In genomic region chr11:105573091-105573490, GRCh38 we compare ENCODE assay signal across 27 cellular contexts. TPM values are rescaled to one million over a fixed set of nuclear protein-coding genes. Genes with fewer than 3 reads are reported as not detected.
"Had no signal": no experiment of that assay in that cellular context is flagged by ENCODE, and none has a peak within 500 bp of the region (broad histone marks: within the 10 kb centered on the region; RNA-seq: fewer than 3 reads in every experiment).

No MANE protein-coding gene starts in this region.

- H3K27ac ChIP-seq: esophagus muscularis mucosa, gastroesophageal sphincter, hepatocyte, pancreas, psoas muscle, suprapubic skin, tibial artery had no signal

- H3K27me3 ChIP-seq: esophagus muscularis mucosa, gastroesophageal sphincter, hepatocyte, pancreas, suprapubic skin, tibial artery had no signal

- H2AFZ ChIP-seq: hepatocyte had no signal

- H3K79me2 ChIP-seq: hepatocyte had no signal

- FAIRE-seq: keratinocyte, pancreas had no signal

- DNase-seq: activated CD4-positive, alpha-beta T cell treated with anti-CD3 and anti-CD28 coated beads for 36 hours; activated CD4-positive, CD25-positive, alpha-beta regulatory T cell; activated CD8-positive, alpha-beta memory T cell treated with anti-CD3 and anti-CD28 coated beads, Interleukin-2, amount 10 ng/mL, durations not matched to agents 7 days and 5 days; activated CD8-positive, alpha-beta T cell treated with anti-CD3 and anti-CD28 coated beads, Interleukin-2, amount 10 ng/mL, durations not matched to agents 7 days and 5 days; activated T-cell treated with anti-CD3 and anti-CD28 coated beads, Interleukin-2, amount 50 U/mL, for 48 hours; anterior cingulate cortex; caudate nucleus; left cardiac atrium; mammary epithelial cell; naive B cell; pancreas; psoas muscle; stimulated activated CD4-positive, alpha-beta T cell treated with anti-CD3 and anti-CD28 coated beads, Interleukin-15, amount 100 ng/mL, for 24 hours; stimulated activated CD4-positive, alpha-beta T cell treated with anti-CD3 and anti-CD28 coated beads, Interleukin-2, amount 100 ng/mL, for 24 hours; stimulated activated naive CD4-positive, alpha-beta T cell; T-helper 1 cell; tibial artery had no signal

- H3K36me3 ChIP-seq: esophagus muscularis mucosa, gastroesophageal sphincter, pancreas, suprapubic skin, tibial artery had no signal

- H3K9me3 ChIP-seq: esophagus muscularis mucosa, gastroesophageal sphincter, pancreas, psoas muscle, suprapubic skin, tibial artery had no signal

- H3K4me2 ChIP-seq: hepatocyte had no signal

- H3K4me3 ChIP-seq: esophagus muscularis mucosa, gastroesophageal sphincter, hepatocyte, pancreas, psoas muscle, suprapubic skin, tibial artery had no signal

- H3K4me1 ChIP-seq: esophagus muscularis mucosa, gastroesophageal sphincter, pancreas, psoas muscle, suprapubic skin, tibial artery had no signal

RNA-seq across cellular contexts. Expression of gene GRIA4, which starts 36.8 kb away (rescaled TPM):
- total RNA-seq: activated CD4-positive, alpha-beta T cell treated with anti-CD3 and anti-CD28 coated beads for 36 hours; activated CD8-positive, alpha-beta memory T cell treated with anti-CD3 and anti-CD28 coated beads, Interleukin-2, amount 10 ng/mL, durations not matched to agents 7 days and 5 days; activated CD8-positive, alpha-beta T cell treated with anti-CD3 and anti-CD28 coated beads, Interleukin-2, amount 10 ng/mL, durations not matched to agents 7 days and 5 days; activated naive CD4-positive, alpha-beta T cell treated with anti-CD3 and anti-CD28 coated beads, Interleukin-2, amount 50 U/mL, for 72 hours; activated T-helper 2 cell treated with anti-CD3 and anti-CD28 coated beads, Interferon-gamma antibody, Interleukin-2, Interleukin-4, amounts not matched to agents 10 μg/mL and 5 μg/mL and 100 μg/mL, durations not matched to agents 14 hours and 24 hours and 36 hours; chondrocyte; left cardiac atrium; liver; psoas muscle; ureter had no signal
- polyA plus RNA-seq: keratinocyte, liver, mammary epithelial cell had no signal
